In the genomic region with DNA sequence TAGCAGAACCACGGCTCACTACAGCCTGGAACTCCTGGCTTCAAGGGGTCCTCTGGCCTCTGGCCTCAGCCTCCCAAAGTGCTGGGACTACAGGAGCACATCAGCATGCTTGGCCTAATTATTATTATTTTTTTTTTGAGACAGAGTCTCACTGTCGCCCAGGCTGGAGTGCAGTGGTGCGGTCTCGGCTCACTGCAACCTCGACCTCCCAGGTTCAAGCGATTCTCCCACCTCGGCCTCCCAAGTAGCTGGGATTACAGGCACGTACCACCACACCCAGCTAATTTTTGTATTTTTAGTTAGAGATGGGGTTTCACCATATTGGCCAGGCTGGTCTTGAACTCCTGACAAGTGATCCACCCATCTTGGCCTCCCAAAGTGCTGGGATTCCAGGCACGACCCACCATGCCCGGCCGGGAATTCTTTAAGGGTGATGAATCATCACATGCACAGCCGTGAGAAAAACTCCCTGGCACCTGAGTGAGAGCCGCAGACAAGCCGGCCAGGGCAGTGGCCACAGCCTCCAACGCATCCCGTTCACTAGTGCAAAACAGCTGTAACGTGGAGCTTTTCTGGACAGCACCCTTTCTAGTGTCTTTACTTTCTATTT, we compare ENCODE assay signal across 8 cellular contexts. TPM values are rescaled to one million over a fixed set of nuclear protein-coding genes. Genes with fewer than 3 reads are reported as not detected.
DNase-seq lines count a peak whose midpoint lies in the region; ATAC-seq and TF ChIP-seq lines count a peak whose summit lies in the region.
"Not testable (repeated sequence)": the region's sequence is repeated elsewhere in the genome, so short reads cannot be mapped to it uniquely, and the experiment has no call there.

No MANE protein-coding gene starts in this region.

- not testable (repeated sequence) for H3K27me3 ChIP-seq in BLaER1 treated with 17β-estradiol and CSF1 and Interleukin-3, amounts not matched to agents 10 nM and 100 nM; right cardiac atrium (ENCODE audit: control insufficient read depth, insufficient read depth); naive thymus-derived CD4-positive, alpha-beta T cell (ENCODE audit: control insufficient read depth in 2 of 2, insufficient read depth in 2 of 2, low read length in 2 of 2); stomach smooth muscle (ENCODE audit: control insufficient read depth in 1 of 2, insufficient read depth in 2 of 2, low read length in 2 of 2)

- H4K20me1 ChIP-seq in BLaER1 treated with 17β-estradiol and CSF1 and Interleukin-3, amounts not matched to agents 10 nM and 100 nM: peaks cover 83 to 95% (median 93%) of the 10 kb centered on the region in 11 experiments

- CTCF ChIA-PET in naive thymus-derived CD4-positive, alpha-beta T cell (lab: Charles Lee): interaction anchor here (0.7 to 1.3 kb wide), 2 partner anchors 15 to 23 kb away, joined by 4 to 5 read pairs; no protein-coding TSS in a partner anchor

- intact Hi-C loops in activated T-helper 1 cell treated with anti-CD3 and anti-CD28 coated beads, Interleukin-12 subunit alpha, Interleukin-12 subunit beta, Interleukin-2, Interleukin-4 antibody, amounts not matched to agents 30 ng/mL and 10 ng/mL and 1 ng/mL, durations not matched to agents 14 hours and 24 hours and 36 hours (cut with micrococcal nuclease): loop anchor here (5.0 to 10.0 kb wide), 3 partner anchors 84 to 858 kb away; a partner anchor contains a TSS
- intact Hi-C loops in right cardiac atrium (cut with DNase I): not testable (repeated sequence)
- intact Hi-C loops in naive thymus-derived CD4-positive, alpha-beta T cell (cut with micrococcal nuclease): loop anchor here in 1 of 2 donors (10.0 kb wide), 2 partner anchors 182 to 268 kb away; no protein-coding TSS in a partner anchor

- H3K36me3 ChIP-seq in BLaER1 treated with 17β-estradiol and CSF1 and Interleukin-3, amounts not matched to agents 10 nM and 100 nM: peaks cover 0 to 11% (median 0%) of the 10 kb centered on the region in 11 experiments; a peak in 4 of 22 replicates
- not testable (repeated sequence) for H3K36me3 ChIP-seq in naive thymus-derived CD4-positive, alpha-beta T cell (ENCODE audit: control insufficient read depth in 2 of 3, insufficient read depth in 3 of 3, low read length in 3 of 3); stomach smooth muscle (ENCODE audit: control insufficient read depth in 2 of 2, insufficient read depth in 2 of 2, low read length in 2 of 2)

- H3K4me1 Mint-ChIP-seq in activated T-helper 1 cell treated with anti-CD3 and anti-CD28 coated beads, Interleukin-12 subunit alpha, Interleukin-12 subunit beta, Interleukin-2, Interleukin-4 antibody, amounts not matched to agents 30 ng/mL and 10 ng/mL and 1 ng/mL, durations not matched to agents 14 hours and 24 hours and 36 hours (ENCODE audit: low read depth): peaks cover 76% of the 10 kb centered on the region
- peaks cover 60 to 85% (median 77%) of the 10 kb centered on the region in 7 donors for H3K4me1 Mint-ChIP-seq in naive thymus-derived CD4-positive, alpha-beta T cell

- 56% methylated on average over 17 of the region's 17 CpGs for WGBS in right cardiac atrium

- peaks cover 79 to 86% (median 83%) of the 10 kb centered on the region in 10 experiments for H3K4me1 ChIP-seq in BLaER1 treated with 17β-estradiol and CSF1 and Interleukin-3, amounts not matched to agents 10 nM and 100 nM
- H3K4me1 ChIP-seq in right cardiac atrium (ENCODE audit: control insufficient read depth, insufficient read depth, low read length) (peaks cover 14% of the 10 kb centered on the region), stomach smooth muscle (ENCODE audit: control insufficient read depth, insufficient read depth, low read length) (peaks cover 63% of the 10 kb centered on the region)
- peaks cover 73 to 80% of the 10 kb centered on the region in 2 donors for H3K4me1 ChIP-seq in naive thymus-derived CD4-positive, alpha-beta T cell (ENCODE audit: control insufficient read depth in 2 of 2, insufficient read depth in 2 of 2, low read length in 2 of 2)

- DNase-seq in HK-2 (ENCODE audit: unreplicated experiment) (peak; percentile 88), RPMI7951 (ENCODE audit: low read depth) (peak; percentile 93), choroid plexus epithelial cell (ENCODE audit: low read depth) (peak; percentile 87), right cardiac atrium (peak in 2 of 3 donors; percentile 43 to 68)
- not testable (repeated sequence) for DNase-seq in activated T-helper 1 cell treated with anti-CD3 and anti-CD28 coated beads, Interleukin-12 subunit alpha, Interleukin-12 subunit beta, Interleukin-2, Interleukin-4 antibody, amounts not matched to agents 30 ng/mL and 10 ng/mL and 1 ng/mL, durations not matched to agents 14 hours and 24 hours and 36 hours (ENCODE audit: low spot score); naive thymus-derived CD4-positive, alpha-beta T cell

- H3K4me3 ChIP-seq in BLaER1 treated with 17β-estradiol and CSF1 and Interleukin-3, amounts not matched to agents 10 nM and 100 nM; choroid plexus epithelial cell (ENCODE audit: low read depth, low read length); right cardiac atrium (ENCODE audit: low read length): not testable (repeated sequence)
- H3K4me3 ChIP-seq in naive thymus-derived CD4-positive, alpha-beta T cell (ENCODE audit: low read length): peak overlapping the region; percentile 43
- H3K4me3 ChIP-seq in stomach smooth muscle (ENCODE audit: low read length in 2 of 2): peak overlapping the region in 1 of 2 donors; percentile 29

- POLR2A ChIA-PET in naive thymus-derived CD4-positive, alpha-beta T cell (lab: Charles Lee): interaction anchor here (3.0 to 6.4 kb wide), 3 partner anchors 10 to 31 kb away, joined by 19 to 84 read pairs (median 25); a partner anchor contains a TSS

- peak overlapping the region in 4 of 11 experiments; percentile 1 to 95 (median 40); a peak in 6 of 22 replicates for H3K9ac ChIP-seq in BLaER1 treated with 17β-estradiol and CSF1 and Interleukin-3, amounts not matched to agents 10 nM and 100 nM
- not testable (repeated sequence) for H3K9ac ChIP-seq in stomach smooth muscle (ENCODE audit: low read length in 2 of 2)

- H3K4me2 ChIP-seq in BLaER1 treated with 17β-estradiol and CSF1 and Interleukin-3, amounts not matched to agents 10 nM and 100 nM: peak overlapping the region; percentile 48 to 98 (median 93)

- TF ChIP-seq CTCF in choroid plexus epithelial cell (conservative IDR thresholded peaks at IDR 0.05; ENCODE audit: low read depth, low read length): not testable (repeated sequence)

- peak overlapping the region; percentile 77 for H3K4me3 Mint-ChIP-seq in activated T-helper 1 cell treated with anti-CD3 and anti-CD28 coated beads, Interleukin-12 subunit alpha, Interleukin-12 subunit beta, Interleukin-2, Interleukin-4 antibody, amounts not matched to agents 30 ng/mL and 10 ng/mL and 1 ng/mL, durations not matched to agents 14 hours and 24 hours and 36 hours
- peak overlapping the region; percentile 78 to 99 (median 95) for H3K4me3 Mint-ChIP-seq in naive thymus-derived CD4-positive, alpha-beta T cell

- not testable (repeated sequence) for H3K27me3 Mint-ChIP-seq in activated T-helper 1 cell treated with anti-CD3 and anti-CD28 coated beads, Interleukin-12 subunit alpha, Interleukin-12 subunit beta, Interleukin-2, Interleukin-4 antibody, amounts not matched to agents 30 ng/mL and 10 ng/mL and 1 ng/mL, durations not matched to agents 14 hours and 24 hours and 36 hours (ENCODE audit: insufficient read depth); naive thymus-derived CD4-positive, alpha-beta T cell

- ATAC-seq in right cardiac atrium; naive thymus-derived CD4-positive, alpha-beta T cell: not testable (repeated sequence)

- peak overlapping the region; percentile 89 for H3K27ac Mint-ChIP-seq in activated T-helper 1 cell treated with anti-CD3 and anti-CD28 coated beads, Interleukin-12 subunit alpha, Interleukin-12 subunit beta, Interleukin-2, Interleukin-4 antibody, amounts not matched to agents 30 ng/mL and 10 ng/mL and 1 ng/mL, durations not matched to agents 14 hours and 24 hours and 36 hours
- peak overlapping the region; percentile 77 to 96 (median 93) for H3K27ac Mint-ChIP-seq in naive thymus-derived CD4-positive, alpha-beta T cell

- not testable (repeated sequence) for H3K9me3 Mint-ChIP-seq in activated T-helper 1 cell treated with anti-CD3 and anti-CD28 coated beads, Interleukin-12 subunit alpha, Interleukin-12 subunit beta, Interleukin-2, Interleukin-4 antibody, amounts not matched to agents 30 ng/mL and 10 ng/mL and 1 ng/mL, durations not matched to agents 14 hours and 24 hours and 36 hours; naive thymus-derived CD4-positive, alpha-beta T cell

- 0 out of 22 replicates have a peak overlapping the region, but pooled peaks of 1 of the 11 experiments have one; percentile 1 for H3K27ac ChIP-seq in BLaER1 treated with 17β-estradiol and CSF1 and Interleukin-3, amounts not matched to agents 10 nM and 100 nM
- H3K27ac ChIP-seq in right cardiac atrium (ENCODE audit: low read length): peak overlapping the region; percentile 27
- H3K27ac ChIP-seq in naive thymus-derived CD4-positive, alpha-beta T cell (ENCODE audit: low read depth, low read length): peak overlapping the region; percentile 95
- peak overlapping the region; percentile 6 for H3K27ac ChIP-seq in stomach smooth muscle (ENCODE audit: low read length)

- H3K9me3 ChIP-seq in BLaER1 treated with 17β-estradiol and CSF1 and Interleukin-3, amounts not matched to agents 10 nM and 100 nM (replicated peaks in 1 of 11); right cardiac atrium (ENCODE audit: control insufficient read depth, low read length); naive thymus-derived CD4-positive, alpha-beta T cell (ENCODE audit: control insufficient read depth in 2 of 3, low read length in 3 of 3); stomach smooth muscle (ENCODE audit: control insufficient read depth in 2 of 2, low read length in 2 of 2): not testable (repeated sequence)

- not testable (repeated sequence) for H3K36me3 Mint-ChIP-seq in activated T-helper 1 cell treated with anti-CD3 and anti-CD28 coated beads, Interleukin-12 subunit alpha, Interleukin-12 subunit beta, Interleukin-2, Interleukin-4 antibody, amounts not matched to agents 30 ng/mL and 10 ng/mL and 1 ng/mL, durations not matched to agents 14 hours and 24 hours and 36 hours (ENCODE audit: low read depth); naive thymus-derived CD4-positive, alpha-beta T cell

RNA-seq across cellular contexts. Expression of a gene that starts 3.1 kb away (rescaled TPM):
- total RNA-seq in RPMI7951 (2014; rRNA removed; shearing (Covaris generic)): 30.0 and 32.1 TPM in 2 replicates
- 60.5 and 60.8 TPM in 2 replicates for total RNA-seq in activated T-helper 1 cell treated with anti-CD3 and anti-CD28 coated beads, Interleukin-12 subunit alpha, Interleukin-12 subunit beta, Interleukin-2, Interleukin-4 antibody, amounts not matched to agents 30 ng/mL and 10 ng/mL and 1 ng/mL, durations not matched to agents 14 hours and 24 hours and 36 hours
- total RNA-seq in right cardiac atrium: 10 to 100 TPM; 38.1 to 42.5 (median 40.0) TPM
- 23.3 TPM for polyA plus RNA-seq in right cardiac atrium
- total RNA-seq in naive thymus-derived CD4-positive, alpha-beta T cell: 100 to 1,000 TPM in 2 of 5 experiments, 10 to 100 TPM in 3; 66.1 to 139 (median 77.4) TPM
- 10 to 100 TPM; 36.6 to 58.4 TPM for polyA plus RNA-seq in naive thymus-derived CD4-positive, alpha-beta T cell

RNA-seq across cellular contexts. Expression of a gene that starts 14.8 kb away (rescaled TPM):
- total RNA-seq in RPMI7951 (2014; rRNA removed; shearing (Covaris generic)): 25.4 and 29.4 TPM in 2 replicates
- 52.5 and 55.3 TPM in 2 replicates for total RNA-seq in activated T-helper 1 cell treated with anti-CD3 and anti-CD28 coated beads, Interleukin-12 subunit alpha, Interleukin-12 subunit beta, Interleukin-2, Interleukin-4 antibody, amounts not matched to agents 30 ng/mL and 10 ng/mL and 1 ng/mL, durations not matched to agents 14 hours and 24 hours and 36 hours
- 10 to 100 TPM; 19.0 to 22.1 (median 20.0) TPM for total RNA-seq in right cardiac atrium
- 8.9 TPM for polyA plus RNA-seq in right cardiac atrium
- 10 to 100 TPM; 32.1 to 48.0 (median 40.7) TPM for total RNA-seq in naive thymus-derived CD4-positive, alpha-beta T cell
- 10 to 100 TPM; 19.6 to 22.9 TPM for polyA plus RNA-seq in naive thymus-derived CD4-positive, alpha-beta T cell

RNA-seq across cellular contexts. Expression of a gene that starts 29.3 kb away (rescaled TPM):
- 4.8 and 6.3 TPM in 2 replicates for total RNA-seq in RPMI7951 (2014; rRNA removed; shearing (Covaris generic))
- 7.6 and 8.6 TPM in 2 replicates for total RNA-seq in activated T-helper 1 cell treated with anti-CD3 and anti-CD28 coated beads, Interleukin-12 subunit alpha, Interleukin-12 subunit beta, Interleukin-2, Interleukin-4 antibody, amounts not matched to agents 30 ng/mL and 10 ng/mL and 1 ng/mL, durations not matched to agents 14 hours and 24 hours and 36 hours
- total RNA-seq in right cardiac atrium: 1 to 10 TPM; 1.5 to 4.8 (median 2.2) TPM
- polyA plus RNA-seq in right cardiac atrium: 3.1 TPM
- total RNA-seq in naive thymus-derived CD4-positive, alpha-beta T cell: 10 to 100 TPM in 1 of 5 experiments, 1 to 10 TPM in 4; 3.4 to 12.6 (median 5.6) TPM
- under 1 TPM; 0.44 to 0.63 TPM for polyA plus RNA-seq in naive thymus-derived CD4-positive, alpha-beta T cell
